8 cellular contexts compared by ENCODE assay signal in the genomic region with DNA sequence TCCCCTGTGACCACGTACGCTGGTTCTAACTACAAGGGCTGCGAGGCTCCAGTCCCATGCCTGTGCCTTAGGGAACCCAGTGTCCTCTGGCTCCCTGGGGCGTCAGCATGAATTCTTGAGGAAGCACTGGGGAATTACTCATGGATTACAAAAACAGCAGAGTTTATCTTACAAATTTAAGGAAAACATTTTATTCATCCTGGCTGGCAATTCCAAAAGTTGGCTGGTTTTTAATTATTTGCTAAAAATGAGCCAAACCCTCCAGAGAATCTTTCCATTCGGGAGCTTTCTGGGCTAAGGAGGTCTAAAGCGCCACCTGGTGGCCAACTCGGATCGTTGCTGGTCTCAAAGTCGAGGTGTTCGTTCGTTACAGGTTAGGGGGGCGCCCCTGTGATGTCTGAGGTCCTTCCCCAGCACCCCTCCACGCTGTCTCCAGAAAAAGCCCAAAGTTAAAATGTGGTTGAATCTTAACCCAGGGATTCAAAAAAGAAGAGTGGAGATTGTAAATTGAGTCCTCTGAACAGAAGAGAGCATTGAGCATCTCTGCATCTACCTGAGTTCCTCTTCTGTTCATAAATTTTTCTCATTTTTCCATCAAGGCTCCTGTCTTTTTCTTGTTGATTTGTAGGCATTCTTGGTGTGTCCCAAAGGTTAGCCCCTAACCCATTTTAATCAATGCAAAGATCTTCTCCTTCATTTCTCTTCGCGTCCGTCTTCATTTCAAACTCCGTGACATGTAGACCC.
A peak's percentile ranks its signal among the peaks of the same experiment; 100 is the strongest.
DNase-seq lines count a peak whose midpoint lies in the region; ATAC-seq and TF ChIP-seq lines count a peak whose summit lies in the region.

No MANE protein-coding gene starts in this region.

- no peak overlapping the region for H3K4me3 Mint-ChIP-seq in chondrocyte (ENCODE audit: unreplicated experiment)

- no peak for TF ChIP-seq POLR2A in right lobe of liver (IDR thresholded peaks at IDR 0.05)

- no peaks in the 10 kb centered on the region for H3K4me1 ChIP-seq in right lobe of liver

- ATAC-seq in right lobe of liver (peak; percentile 49 to 63 (median 56)), HG03095 (IDR thresholded peaks at IDR 0.05; ENCODE audit: unreplicated experiment) (no peak)

- TF ChIP-seq CTCF in VCaP (conservative IDR thresholded peaks at IDR 0.05) (peak; percentile 94), chondrocyte (IDR thresholded peaks at IDR 0.05) (peak; percentile 100), right lobe of liver (IDR thresholded peaks at IDR 0.05) (peak; percentile 55 to 92 (median 88))

- H3K4me1 Mint-ChIP-seq in chondrocyte (ENCODE audit: low read depth) = no peaks in the 10 kb centered on the region

- H3K27ac Mint-ChIP-seq in chondrocyte (ENCODE audit: unreplicated experiment) = no peak overlapping the region

- H3K27me3 Mint-ChIP-seq in chondrocyte (ENCODE audit: low read depth) = peaks cover 50% of the 10 kb centered on the region

- H3K36me3 ChIP-seq in right lobe of liver = no peaks in the 10 kb centered on the region

- intact Hi-C loops in right lobe of liver (cut with DNase I) = loop anchor here (5.0 kb wide), 2 partner anchors 624 to 629 kb away; no protein-coding TSS in a partner anchor

- WGBS in right lobe of liver (ENCODE audit: insufficient coverage, low coverage, low lambda C conversion rate, missing lambda C conversion rate) = 29% methylated on average over 13 of the region's 17 CpGs

- peak; percentile 33 for DNase-seq in ACHN
- DNase-seq in GM19238 (ENCODE audit: insufficient read length, low spot score) = peak; percentile 35
- peak; percentile 33 for DNase-seq in NCI-H146 treated with DMSO at 0.1 percent for 48 hours (lab: John Stamatoyannopoulos, UW; ENCODE audit: unreplicated experiment)
- no peak for DNase-seq in chondrocyte (ENCODE audit: low spot score)
- DNase-seq in right lobe of liver = peak in 2 of 3 donors; percentile 49 to 57
- peak; percentile 19 for DNase-seq in stimulated activated CD8-positive, alpha-beta memory T cell treated with anti-CD3 and anti-CD28 coated beads, Interleukin-15, amount 100 ng/mL, for 1 hour (ENCODE audit: low read depth)

- H3K27me3 ChIP-seq in right lobe of liver = peaks cover 0 to 10% of the 10 kb centered on the region in 2 donors

- H3K9me3 ChIP-seq in right lobe of liver = no peaks in the 10 kb centered on the region

- no peak overlapping the region for H3K4me3 ChIP-seq in right lobe of liver

- H3K27ac ChIP-seq in VCaP (no peak overlapping the region), right lobe of liver (no peak overlapping the region)

- no peaks in the 10 kb centered on the region for H3K9me3 Mint-ChIP-seq in chondrocyte (ENCODE audit: low read depth)

- in situ Hi-C loops in ACHN (cut with HindIII; ENCODE audit: low pct_ligation_motif_present, low pct_unique_long_range_greater_than_20kb, low sequenced_read_pairs) = no loop called here

- H3K36me3 Mint-ChIP-seq in chondrocyte (ENCODE audit: low read depth) = no peaks in the 10 kb centered on the region
